In the genomic region with DNA sequence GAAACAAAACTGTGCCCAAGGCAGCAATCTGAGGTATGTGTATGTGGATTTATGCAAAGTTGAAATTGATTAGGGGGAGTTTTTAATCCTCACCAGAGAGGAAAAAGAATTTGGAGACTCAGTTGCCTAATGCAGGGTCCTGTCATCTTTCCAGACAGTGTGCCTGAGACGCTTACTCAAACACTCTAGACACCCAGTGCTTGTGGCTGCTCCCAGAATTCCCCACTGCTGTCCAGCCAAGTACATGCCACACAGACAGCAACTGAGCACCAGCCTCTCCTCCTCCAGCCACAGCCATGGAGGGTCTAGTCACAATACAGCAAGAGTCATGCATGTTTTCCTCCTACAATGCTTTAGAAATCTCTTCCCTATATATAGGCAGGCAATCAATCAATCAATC, we compare ENCODE assay signal across 11 cellular contexts.
DNase-seq lines count a peak whose midpoint lies in the region; ATAC-seq and TF ChIP-seq lines count a peak whose summit lies in the region.
"Had no signal": no experiment of that assay in that cellular context is flagged by ENCODE, and none has a peak within 500 bp of the region (broad histone marks: within the 10 kb centered on the region; RNA-seq: fewer than 3 reads in every experiment).

No MANE protein-coding gene starts in this region.

- no peak overlapping the region for H2AFZ ChIP-seq in ACC112 (ENCODE audit: low read length, unreplicated experiment)

- POLR2A ChIA-PET in activated CD8-positive, alpha-beta T cell treated with anti-CD3 and anti-CD28 coated beads, Interleukin-2, amount 10 ng/mL, durations not matched to agents 7 days and 5 days (lab: Charles Lee): no interaction called here

- H3K79me2 ChIP-seq in ACC112 (ENCODE audit: control insufficient read depth, insufficient read depth, low read length, unreplicated experiment): no peaks in the 10 kb centered on the region

- TF ChIP-seq CTCF in VCaP (conservative IDR thresholded peaks at IDR 0.05) (no peak), fibroblast of pulmonary artery (IDR thresholded peaks at IDR 0.05; ENCODE audit: low read length, missing control alignments) (no peak), osteocyte (IDR thresholded peaks at IDR 0.05) (no peak)

- H3K4me3 Mint-ChIP-seq in osteocyte (ENCODE audit: unreplicated experiment): no peak overlapping the region
- no peak overlapping the region for H3K4me3 Mint-ChIP-seq in activated CD8-positive, alpha-beta T cell treated with anti-CD3 and anti-CD28 coated beads, Interleukin-2, amount 10 ng/mL, durations not matched to agents 7 days and 5 days
- H3K4me3 Mint-ChIP-seq: stimulated activated naive CD8-positive, alpha-beta T cell treated with anti-CD3 and anti-CD28 coated beads, Interleukin-15, amount 100 ng/mL, for 72 hours had no signal

- H3K4me1 Mint-ChIP-seq in osteocyte (ENCODE audit: unreplicated experiment): peaks cover 64% of the 10 kb centered on the region
- peaks cover 50% of the 10 kb centered on the region for H3K4me1 Mint-ChIP-seq in activated CD8-positive, alpha-beta T cell treated with anti-CD3 and anti-CD28 coated beads, Interleukin-2, amount 10 ng/mL, durations not matched to agents 7 days and 5 days (ENCODE audit: low read depth)

- H3K27me3 Mint-ChIP-seq in osteocyte (ENCODE audit: unreplicated experiment): no peaks in the 10 kb centered on the region
- no peaks in the 10 kb centered on the region for H3K27me3 Mint-ChIP-seq in activated CD8-positive, alpha-beta T cell treated with anti-CD3 and anti-CD28 coated beads, Interleukin-2, amount 10 ng/mL, durations not matched to agents 7 days and 5 days (ENCODE audit: low read depth)
- H3K27me3 Mint-ChIP-seq: stimulated activated naive CD8-positive, alpha-beta T cell treated with anti-CD3 and anti-CD28 coated beads, Interleukin-15, amount 100 ng/mL, for 72 hours had no signal

- H3K36me3 ChIP-seq in ACC112 (ENCODE audit: insufficient read depth, low read length): peaks cover 10% of the 10 kb centered on the region; the same call in 1 of the 2 replicates
- H3K36me3 ChIP-seq: BE2C had no signal

- CTCF ChIA-PET in activated CD8-positive, alpha-beta T cell treated with anti-CD3 and anti-CD28 coated beads, Interleukin-2, amount 10 ng/mL, durations not matched to agents 7 days and 5 days (lab: Charles Lee): no interaction called here

- H3K4me3 ChIP-seq in ACC112 (ENCODE audit: low read depth, low read length) (no peak overlapping the region), fibroblast of pulmonary artery (replicated peaks; ENCODE audit: low read depth, low read length) (no peak overlapping the region)

- H3K27ac ChIP-seq in ACC112 (ENCODE audit: low read depth, low read length) (peak overlapping the region; percentile 86), VCaP (peak overlapping the region; percentile 85)

- H3K4me1 ChIP-seq in ACC112 (ENCODE audit: control insufficient read depth, insufficient read depth, low read length, unreplicated experiment): peaks cover 64% of the 10 kb centered on the region
- H3K4me1 ChIP-seq: BE2C had no signal

- peaks cover 10% of the 10 kb centered on the region for H3K36me3 Mint-ChIP-seq in osteocyte (ENCODE audit: unreplicated experiment)
- H3K36me3 Mint-ChIP-seq in activated CD8-positive, alpha-beta T cell treated with anti-CD3 and anti-CD28 coated beads, Interleukin-2, amount 10 ng/mL, durations not matched to agents 7 days and 5 days (ENCODE audit: low read depth): peaks cover 54% of the 10 kb centered on the region

- no peak for ATAC-seq in activated CD8-positive, alpha-beta T cell treated with anti-CD3 and anti-CD28 coated beads, Interleukin-2, amount 10 ng/mL, durations not matched to agents 7 days and 5 days
- ATAC-seq in HG03280 (IDR thresholded peaks at IDR 0.05; ENCODE audit: unreplicated experiment): no peak
- ATAC-seq: stimulated activated naive CD8-positive, alpha-beta T cell treated with anti-CD3 and anti-CD28 coated beads, Interleukin-15, amount 100 ng/mL, for 72 hours had no signal

- peak overlapping the region; percentile 78 for H3K27ac Mint-ChIP-seq in osteocyte (ENCODE audit: unreplicated experiment)
- no peak overlapping the region for H3K27ac Mint-ChIP-seq in activated CD8-positive, alpha-beta T cell treated with anti-CD3 and anti-CD28 coated beads, Interleukin-2, amount 10 ng/mL, durations not matched to agents 7 days and 5 days
- H3K27ac Mint-ChIP-seq: stimulated activated naive CD8-positive, alpha-beta T cell treated with anti-CD3 and anti-CD28 coated beads, Interleukin-15, amount 100 ng/mL, for 72 hours had no signal

- peak; percentile 48 for DNase-seq in fibroblast of pulmonary artery (ENCODE audit: low read depth)
- no peak for DNase-seq in osteocyte (ENCODE audit: extremely low spot score, unreplicated experiment)
- DNase-seq in activated CD8-positive, alpha-beta T cell treated with anti-CD3 and anti-CD28 coated beads, Interleukin-2, amount 10 ng/mL, durations not matched to agents 7 days and 5 days: no peak
- no peak for DNase-seq in retina
- no peak for DNase-seq in GDM1 (lab: John Stamatoyannopoulos, UW)
- DNase-seq: activated effector memory CD4-positive, alpha-beta T cell treated with Interleukin-2 at 50 U/mL for 16 hours; BE2C; stimulated activated naive CD8-positive, alpha-beta T cell treated with anti-CD3 and anti-CD28 coated beads, Interleukin-15, amount 100 ng/mL, for 72 hours had no signal

- no peaks in the 10 kb centered on the region for H3K27me3 ChIP-seq in ACC112 (ENCODE audit: insufficient read depth, low read length)
- H3K27me3 ChIP-seq: BE2C had no signal

- no peaks in the 10 kb centered on the region for H3K9me3 Mint-ChIP-seq in osteocyte (ENCODE audit: unreplicated experiment)
- no peaks in the 10 kb centered on the region for H3K9me3 Mint-ChIP-seq in activated CD8-positive, alpha-beta T cell treated with anti-CD3 and anti-CD28 coated beads, Interleukin-2, amount 10 ng/mL, durations not matched to agents 7 days and 5 days (ENCODE audit: insufficient read depth)
- H3K9me3 Mint-ChIP-seq: stimulated activated naive CD8-positive, alpha-beta T cell treated with anti-CD3 and anti-CD28 coated beads, Interleukin-15, amount 100 ng/mL, for 72 hours had no signal
